8 cellular contexts compared by ENCODE assay signal in genomic region chr18:67514901-67515540, GRCh38. TPM values are rescaled to one million over a fixed set of nuclear protein-coding genes. Genes with fewer than 3 reads are reported as not detected.
A peak's percentile ranks its signal among the peaks of the same experiment; 100 is the strongest.
DNase-seq lines count a peak whose midpoint lies in the region; ATAC-seq and TF ChIP-seq lines count a peak whose summit lies in the region.

No MANE protein-coding gene starts in this region.

- peaks cover 12% of the 10 kb centered on the region for H3K4me1 ChIP-seq in HUES48 (ENCODE audit: control insufficient read depth, insufficient read depth, low read length)
- peaks cover 7 to 20% of the 10 kb centered on the region in 2 donors for H3K4me1 ChIP-seq in muscle layer of duodenum (ENCODE audit: control insufficient read depth in 1 of 2, insufficient read depth in 2 of 2, low read length in 2 of 2)

- H3K9ac ChIP-seq in HUES48 (ENCODE audit: low read depth, low read length): no peak overlapping the region

- H3K27me3 ChIP-seq in AG04450 (ENCODE audit: control insufficient read depth, insufficient read depth, low read length) (no peaks in the 10 kb centered on the region), HUES48 (ENCODE audit: control insufficient read depth, insufficient read depth, low read length) (peaks cover 5% of the 10 kb centered on the region; the same call in 1 of the 2 replicates), muscle layer of duodenum (ENCODE audit: low read depth, low read length) (no peaks in the 10 kb centered on the region)

- ATAC-seq in GM21447 (IDR thresholded peaks at IDR 0.05; ENCODE audit: unreplicated experiment): no peak
- no peak for ATAC-seq in HG03196 (IDR thresholded peaks at IDR 0.05; ENCODE audit: unreplicated experiment)

- POLR2A ChIA-PET in AG04450 (lab: Yijun Ruan, JAX): no interaction called here

- H3K36me3 ChIP-seq in HUES48 (ENCODE audit: control insufficient read depth, insufficient read depth, low read length) (peaks cover 12% of the 10 kb centered on the region), muscle layer of duodenum (ENCODE audit: control insufficient read depth in 1 of 2, insufficient read depth in 2 of 2, low read length in 2 of 2) (peaks cover 0 to 3% of the 10 kb centered on the region in 2 donors)

- H3K4me3 ChIP-seq in AG04450 (ENCODE audit: low read depth, low read length) (peak overlapping the region; percentile 84), HUES48 (ENCODE audit: low read depth, low read length) (peak overlapping the region; percentile 85), muscle layer of duodenum (ENCODE audit: low read depth in 1 of 2, low read length in 2 of 2) (peak overlapping the region; percentile 63 to 92)

- CTCF ChIA-PET in AG04450 (lab: Charles Lee): interaction anchor here (1.0 to 2.1 kb wide), 4 partner anchors 14 to 1162 kb away, joined by 3 to 5 read pairs (median 4); no protein-coding TSS in a partner anchor

- TF ChIP-seq CTCF in AG04450 (IDR thresholded peaks at IDR 0.05; ENCODE audit: low read depth, low read length): no peak

- H3K9me3 ChIP-seq in AG04450 (ENCODE audit: control insufficient read depth, insufficient read depth, low read length) (no peaks in the 10 kb centered on the region; the same call in 1 of the 2 replicates), HUES48 (ENCODE audit: control insufficient read depth, insufficient read depth, low read length) (no peaks in the 10 kb centered on the region), muscle layer of duodenum (ENCODE audit: control insufficient read depth in 1 of 2, low read length in 2 of 2) (no peaks in the 10 kb centered on the region)

- no peak for DNase-seq in AG04450 (ENCODE audit: low read depth, low spot score)
- peak; percentile 44 for DNase-seq in cerebellar cortex (ENCODE audit: low spot score)
- DNase-seq in GM19238 (ENCODE audit: insufficient read length, low spot score): no peak
- DNase-seq in AG20443 (ENCODE audit: low spot score): no peak

- no peak overlapping the region for H3K27ac ChIP-seq in AG04450 (ENCODE audit: low read depth, low read length)
- no peak overlapping the region for H3K27ac ChIP-seq in HUES48 (ENCODE audit: low read depth, low read length)
- no peak overlapping the region for H3K27ac ChIP-seq in muscle layer of duodenum (ENCODE audit: low read length)

RNA-seq across cellular contexts. Expression of gene DSEL, which starts 1.5 kb away (rescaled TPM):
- 40.0 and 55.2 TPM in 2 replicates for polyA plus RNA-seq in AG04450 (2011; rRNA removed)
- polyA minus RNA-seq in AG04450 (2011; rRNA and poly(A)+ RNA removed): 73.1 and 128 TPM in 2 replicates
